In the genomic region with DNA sequence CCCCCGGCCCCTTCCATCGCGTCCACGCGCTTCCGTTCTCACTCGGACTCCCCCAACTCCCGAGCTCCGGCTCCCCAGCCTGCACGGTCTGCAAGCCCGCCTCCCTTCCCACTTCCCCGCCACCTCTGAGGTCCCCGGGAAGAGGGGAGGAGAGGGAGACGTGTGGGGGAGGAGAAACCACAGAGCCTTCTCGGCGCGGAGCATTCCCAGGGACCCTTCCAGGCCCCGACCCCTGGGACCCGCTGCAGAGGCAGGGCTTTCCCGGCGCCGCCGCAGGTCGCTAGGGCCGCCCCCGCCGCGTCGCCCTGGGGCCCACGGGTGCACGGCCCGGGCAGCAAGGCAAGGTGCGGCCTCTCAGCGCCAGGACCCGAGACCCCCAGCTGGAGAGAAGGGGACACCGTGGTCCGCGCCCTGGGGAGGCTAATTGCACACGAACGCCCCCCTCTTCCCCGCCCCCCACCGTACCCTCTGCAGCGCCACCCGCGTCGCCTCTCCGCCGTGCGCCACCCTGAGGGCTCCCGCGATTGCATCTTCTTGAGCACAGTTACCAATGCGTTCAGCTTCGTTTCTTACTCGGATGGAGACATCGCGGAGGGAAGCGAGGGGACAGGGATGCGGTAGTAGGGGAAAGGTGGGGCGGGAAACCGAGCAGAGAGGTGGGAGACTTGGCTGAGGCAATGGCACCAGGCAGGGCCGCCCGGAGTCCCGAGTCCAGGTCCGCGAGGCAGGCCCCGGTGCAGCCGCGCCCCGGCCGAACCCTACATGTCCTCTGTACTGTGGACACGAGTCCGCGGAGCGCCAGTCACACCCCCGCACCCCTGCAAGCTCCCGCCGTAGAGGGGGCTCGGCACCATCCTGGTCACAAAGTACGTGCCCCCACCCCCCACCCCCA, we compare ENCODE assay signal across 8 cellular contexts. TPM values are rescaled to one million over a fixed set of nuclear protein-coding genes. Genes with fewer than 3 reads are reported as not detected.
A peak's percentile ranks its signal among the peaks of the same experiment; 100 is the strongest.
DNase-seq lines count a peak whose midpoint lies in the region; ATAC-seq and TF ChIP-seq lines count a peak whose summit lies in the region.

No MANE protein-coding gene starts in this region.

- peak overlapping the region; percentile 69 to 84 (median 80) for H3K4me3 ChIP-seq in mammary epithelial cell (replicated peaks in 1 of 3; ENCODE audit: insufficient read depth in 1 of 3, low read depth in 2 of 3, low read length in 3 of 3)
- peak overlapping the region; percentile 60 to 81 (median 71) for H3K4me3 ChIP-seq in skin epidermis

- TF ChIP-seq RAD21 in Ishikawa (IDR thresholded peaks at IDR 0.05; ENCODE audit: low read depth), result peak; percentile 8; the same call in 1 of the 2 replicates

- peak overlapping the region; percentile 99 for H3K4me2 ChIP-seq in mammary epithelial cell (ENCODE audit: insufficient read depth, low read depth, low read length)

- peak; percentile 48 for ATAC-seq in GM21576 (IDR thresholded peaks at IDR 0.05; ENCODE audit: unreplicated experiment)
- peak; percentile 67 for ATAC-seq in T-helper 17 cell
- no peak for ATAC-seq in GM18520 (IDR thresholded peaks at IDR 0.05; ENCODE audit: unreplicated experiment)

- peaks cover 15% of the 10 kb centered on the region for H3K4me1 ChIP-seq in mammary epithelial cell (ENCODE audit: insufficient read depth, low read length)

- DNase-seq in ELR (ENCODE audit: low read depth), result peak; percentile 67
- DNase-seq in T-helper 17 cell, result peak; percentile 34 to 41 (median 37)
- DNase-seq in mammary epithelial cell, result peak; percentile 46
- peak; percentile 32 for DNase-seq in iPS-NIHi7 (ENCODE audit: extremely low spot score)

- no peak overlapping the region for H3K27ac ChIP-seq in mammary epithelial cell (ENCODE audit: insufficient read depth, low read depth, low read length)
- H3K27ac ChIP-seq in skin epidermis, result peak overlapping the region in 19 of 21 experiments; percentile 52 to 92 (median 76)

- peaks cover 12% of the 10 kb centered on the region for H3K4me1 Mint-ChIP-seq in T-helper 17 cell

- no peak for TF ChIP-seq EP300 in Ishikawa (IDR thresholded peaks at IDR 0.05; ENCODE audit: borderline replicate concordance)

- peaks cover 5% of the 10 kb centered on the region for H3K36me3 Mint-ChIP-seq in T-helper 17 cell (ENCODE audit: low read depth)

- peak; percentile 20 to 53 for TF ChIP-seq CTCF in mammary epithelial cell (conservative IDR thresholded peaks at IDR 0.05 in 1 of 2, IDR thresholded peaks at IDR 0.05 in 1 of 2; ENCODE audit: extremely low read depth in 1 of 2, insufficient read depth in 1 of 2, low read depth in 1 of 2, low read length in 2 of 2)

- H3K27me3 ChIP-seq in mammary epithelial cell (ENCODE audit: insufficient read depth, low read length), result peaks cover 2% of the 10 kb centered on the region

- H3K27me3 Mint-ChIP-seq in T-helper 17 cell, result peaks cover 47% of the 10 kb centered on the region

- H2AFZ ChIP-seq in mammary epithelial cell (ENCODE audit: low read depth, low read length), result peak overlapping the region; percentile 98

- no TSS peak for BruUV-seq in mammary epithelial cell (replicated peaks; lab: Mats Ljungman, UMichigan)

- no peaks in the 10 kb centered on the region for H3K36me3 ChIP-seq in mammary epithelial cell (ENCODE audit: insufficient read depth, low read length)

- in situ Hi-C loops in mammary epithelial cell (cut with MboI; ENCODE audit: low sequenced_read_pairs in 2 of 2), result loop anchor here in 1 of 2 donors (10.0 to 25.0 kb wide), 2 partner anchors 222 to 409 kb away; no protein-coding TSS in a partner anchor

- CTCF ChIA-PET in mammary epithelial cell (lab: Charles Lee; ENCODE audit: low non-redundant PET), result interaction anchor here (0.5 to 0.9 kb wide), 4 partner anchors 10 to 560 kb away, joined by 3 to 13 read pairs (median 6); a partner anchor contains a TSS

- intact Hi-C loops in mammary epithelial cell (cut with micrococcal nuclease), result loop anchor here (2.0 to 5.0 kb wide), 6 partner anchors 20 to 926 kb away; a partner anchor contains a TSS

- H3K4me3 Mint-ChIP-seq in T-helper 17 cell, result peak overlapping the region; percentile 91

- no peaks in the 10 kb centered on the region for H4K20me1 ChIP-seq in mammary epithelial cell (ENCODE audit: insufficient read depth, low read length)

- peak overlapping the region; percentile 37 for H3K9ac ChIP-seq in mammary epithelial cell (ENCODE audit: insufficient read depth, low read length)

- dilution Hi-C loops in mammary epithelial cell (cut with HindIII; ENCODE audit: low sequenced_read_pairs), result no loop called here

- 2% methylated on average over 20 of the region's 79 CpGs for WGBS in mammary epithelial cell (ENCODE audit: low coverage, missing lambda C conversion rate)

- no peak overlapping the region for H3K27ac Mint-ChIP-seq in T-helper 17 cell

- H3K9me3 ChIP-seq in T-helper 17 cell (ENCODE audit: control insufficient read depth, low read length, poor library complexity, severe bottlenecking) (no peaks in the 10 kb centered on the region), mammary epithelial cell (replicated peaks; ENCODE audit: insufficient read depth, low read length) (no peaks in the 10 kb centered on the region)

- H3K79me2 ChIP-seq in mammary epithelial cell (ENCODE audit: insufficient read depth, low read length), result peaks cover 2% of the 10 kb centered on the region

TF ChIP-seq in Ishikawa, 13 proteins besides CTCF, POLR2A, EP300 and RAD21:
- TF ChIP-seq, protein P1, sequence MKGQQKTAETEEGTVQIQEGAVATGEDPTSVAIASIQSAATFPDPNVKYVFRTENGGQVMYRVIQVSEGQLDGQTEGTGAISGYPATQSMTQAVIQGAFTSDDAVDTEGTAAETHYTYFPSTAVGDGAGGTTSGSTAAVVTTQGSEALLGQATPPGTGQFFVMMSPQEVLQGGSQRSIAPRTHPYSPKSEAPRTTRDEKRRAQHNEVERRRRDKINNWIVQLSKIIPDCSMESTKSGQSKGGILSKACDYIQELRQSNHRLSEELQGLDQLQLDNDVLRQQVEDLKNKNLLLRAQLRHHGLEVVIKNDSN (IDR thresholded peaks at IDR 0.05), result no peak
- no peak for TF ChIP-seq NFIC (IDR thresholded peaks at IDR 0.05)
- TF ChIP-seq TAF1 (IDR thresholded peaks at IDR 0.05; ENCODE audit: low read depth), result no peak
- peak; percentile 48; the same call in 1 of the 2 replicates for TF ChIP-seq EGR1 (IDR thresholded peaks at IDR 0.05)
- no peak for TF ChIP-seq TEAD4 (IDR thresholded peaks at IDR 0.05)
- TF ChIP-seq FOXM1 (IDR thresholded peaks at IDR 0.05; ENCODE audit: borderline replicate concordance, low read depth), result no peak
- no peak for TF ChIP-seq YY1 (IDR thresholded peaks at IDR 0.05; ENCODE audit: low read depth)
- TF ChIP-seq ZBTB7A (IDR thresholded peaks at IDR 0.05; ENCODE audit: low read depth), result peak; percentile 79
- no peak for TF ChIP-seq TCF12 (IDR thresholded peaks at IDR 0.05; ENCODE audit: low read depth)
- TF ChIP-seq, protein P2, sequence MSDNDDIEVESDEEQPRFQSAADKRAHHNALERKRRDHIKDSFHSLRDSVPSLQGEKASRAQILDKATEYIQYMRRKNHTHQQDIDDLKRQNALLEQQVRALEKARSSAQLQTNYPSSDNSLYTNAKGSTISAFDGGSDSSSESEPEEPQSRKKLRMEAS (IDR thresholded peaks at IDR 0.05), result peak; percentile 52; the same call in 1 of the 2 replicates
- TF ChIP-seq, protein P3, sequence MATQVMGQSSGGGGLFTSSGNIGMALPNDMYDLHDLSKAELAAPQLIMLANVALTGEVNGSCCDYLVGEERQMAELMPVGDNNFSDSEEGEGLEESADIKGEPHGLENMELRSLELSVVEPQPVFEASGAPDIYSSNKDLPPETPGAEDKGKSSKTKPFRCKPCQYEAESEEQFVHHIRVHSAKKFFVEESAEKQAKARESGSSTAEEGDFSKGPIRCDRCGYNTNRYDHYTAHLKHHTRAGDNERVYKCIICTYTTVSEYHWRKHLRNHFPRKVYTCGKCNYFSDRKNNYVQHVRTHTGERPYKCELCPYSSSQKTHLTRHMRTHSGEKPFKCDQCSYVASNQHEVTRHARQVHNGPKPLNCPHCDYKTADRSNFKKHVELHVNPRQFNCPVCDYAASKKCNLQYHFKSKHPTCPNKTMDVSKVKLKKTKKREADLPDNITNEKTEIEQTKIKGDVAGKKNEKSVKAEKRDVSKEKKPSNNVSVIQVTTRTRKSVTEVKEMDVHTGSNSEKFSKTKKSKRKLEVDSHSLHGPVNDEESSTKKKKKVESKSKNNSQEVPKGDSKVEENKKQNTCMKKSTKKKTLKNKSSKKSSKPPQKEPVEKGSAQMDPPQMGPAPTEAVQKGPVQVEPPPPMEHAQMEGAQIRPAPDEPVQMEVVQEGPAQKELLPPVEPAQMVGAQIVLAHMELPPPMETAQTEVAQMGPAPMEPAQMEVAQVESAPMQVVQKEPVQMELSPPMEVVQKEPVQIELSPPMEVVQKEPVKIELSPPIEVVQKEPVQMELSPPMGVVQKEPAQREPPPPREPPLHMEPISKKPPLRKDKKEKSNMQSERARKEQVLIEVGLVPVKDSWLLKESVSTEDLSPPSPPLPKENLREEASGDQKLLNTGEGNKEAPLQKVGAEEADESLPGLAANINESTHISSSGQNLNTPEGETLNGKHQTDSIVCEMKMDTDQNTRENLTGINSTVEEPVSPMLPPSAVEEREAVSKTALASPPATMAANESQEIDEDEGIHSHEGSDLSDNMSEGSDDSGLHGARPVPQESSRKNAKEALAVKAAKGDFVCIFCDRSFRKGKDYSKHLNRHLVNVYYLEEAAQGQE (IDR thresholded peaks at IDR 0.05; ENCODE audit: low read depth), result no peak
- TF ChIP-seq CEBPB (IDR thresholded peaks at IDR 0.05), result no peak
- TF ChIP-seq CREB1 (IDR thresholded peaks at IDR 0.05; ENCODE audit: low read depth), result no peak

RNA-seq across cellular contexts. Expression of a gene that starts 29.0 kb away (rescaled TPM):
- total RNA-seq in T-helper 17 cell (under 1 TPM; 0.34 to 0.37 TPM), mammary epithelial cell (1 to 10 TPM; 1.3 to 1.5 TPM)
- polyA plus RNA-seq in mammary epithelial cell, result 0.16 TPM
- polyA minus RNA-seq in mammary epithelial cell, result not detected

RNA-seq across cellular contexts. Expression of a gene that starts 37.5 kb away (rescaled TPM):
- total RNA-seq in T-helper 17 cell, result 10 to 100 TPM; 68.6 to 72.0 TPM
- total RNA-seq in mammary epithelial cell, result 10 to 100 TPM; 33.7 to 38.2 TPM
- 22.9 TPM for polyA plus RNA-seq in mammary epithelial cell
- polyA minus RNA-seq in mammary epithelial cell, result 13.9 TPM
